15 cellular contexts compared by ENCODE assay signal in genomic region chr14:20881228-20881627, GRCh38. TPM values are rescaled to one million over a fixed set of nuclear protein-coding genes. Genes with fewer than 3 reads are reported as not detected.
A peak's percentile ranks its signal among the peaks of the same experiment; 100 is the strongest.
DNase-seq lines count a peak whose midpoint lies in the region; ATAC-seq, FAIRE-seq and TF ChIP-seq lines count a peak whose summit lies in the region.
"Not testable (repeated sequence)": the region's sequence is repeated elsewhere in the genome, so short reads cannot be mapped to it uniquely, and the experiment has no call there.
"Had no signal": no experiment of that assay in that cellular context is flagged by ENCODE, and none has a peak within 500 bp of the region (broad histone marks: within the 10 kb centered on the region; RNA-seq: fewer than 3 reads in every experiment).

No MANE protein-coding gene starts in this region.

- not testable (repeated sequence) for TF ChIP-seq EP300 in K562 (IDR thresholded peaks at IDR 0.05; ENCODE audit: low read length)

- H4K20me1 ChIP-seq in K562 (replicated peaks; ENCODE audit: control insufficient read depth, insufficient read depth, low read length) = not testable (repeated sequence)

- not testable (repeated sequence) for H3K9me3 Mint-ChIP-seq in activated CD4-positive, alpha-beta T cell treated with anti-CD3 and anti-CD28 coated beads, Interleukin-2, amount 10 ng/mL, durations not matched to agents 7 days and 5 days; natural killer cell treated with Interleukin-12 subunit alpha and Interleukin-12 subunit beta and Interleukin-15 and Interleukin-18, amount 100 ng/mL, for 72 hours

- in situ Hi-C loops in K562 (cut with MboI) = not testable (repeated sequence)

- not testable (repeated sequence) for TF ChIP-seq RAD21 in K562 (CRISPR knock-in tag; conservative IDR thresholded peaks at IDR 0.05 in 1 of 2, IDR thresholded peaks at IDR 0.05 in 1 of 2)

- H3K4me3 Mint-ChIP-seq in activated CD4-positive, alpha-beta T cell treated with anti-CD3 and anti-CD28 coated beads, Interleukin-2, amount 10 ng/mL, durations not matched to agents 7 days and 5 days = not testable (repeated sequence)
- peak overlapping the region; percentile 48 for H3K4me3 Mint-ChIP-seq in natural killer cell treated with Interleukin-12 subunit alpha and Interleukin-12 subunit beta and Interleukin-15 and Interleukin-18, amount 100 ng/mL, for 72 hours

- H3K36me3 ChIP-seq in K562 (ENCODE audit: control insufficient read depth, insufficient read depth, low read length) = not testable (repeated sequence)

- H3K9me1 ChIP-seq in K562 (ENCODE audit: control insufficient read depth, insufficient read depth, low read length) = not testable (repeated sequence)

- 0% methylated on average over 5 of the region's 5 CpGs for WGBS in K562 (ENCODE audit: insufficient coverage, low coverage, missing lambda C conversion rate)

- intact Hi-C loops in K562 (cut with micrococcal nuclease); left colon (cut with DNase I, micrococcal nuclease): not testable (repeated sequence)

- peaks cover 28% of the 10 kb centered on the region for H3K4me1 Mint-ChIP-seq in activated CD4-positive, alpha-beta T cell treated with anti-CD3 and anti-CD28 coated beads, Interleukin-2, amount 10 ng/mL, durations not matched to agents 7 days and 5 days
- not testable (repeated sequence) for H3K4me1 Mint-ChIP-seq in natural killer cell treated with Interleukin-12 subunit alpha and Interleukin-12 subunit beta and Interleukin-15 and Interleukin-18, amount 100 ng/mL, for 72 hours (ENCODE audit: low read depth in 2 of 2)

- DNase-seq in GF-D8 (lab: John Stamatoyannopoulos, UW) (peak; percentile 33), MV-4-11 (lab: John Stamatoyannopoulos, UW) (peak; percentile 79), SIG-M5 treated with dmso at 0.1 percent for 504 hours (lab: John Stamatoyannopoulos, UW; ENCODE audit: unreplicated experiment) (peak; percentile 35), K562 (ENCODE audit: extremely low read depth in 1 of 4, low spot score in 3 of 4) (peak in 1 of 4 experiments; percentile 8)
- peak; percentile 44 for DNase-seq in activated CD4-positive, alpha-beta T cell treated with anti-CD3 and anti-CD28 coated beads, Interleukin-2, amount 10 ng/mL, durations not matched to agents 7 days and 5 days
- not testable (repeated sequence) for DNase-seq in left colon; natural killer cell treated with Interleukin-12 subunit alpha and Interleukin-12 subunit beta and Interleukin-15 and Interleukin-18, amount 100 ng/mL, for 72 hours (ENCODE audit: low spot score); urothelium cell line (ENCODE audit: low spot score)

- not testable (repeated sequence) for H3K36me3 Mint-ChIP-seq in activated CD4-positive, alpha-beta T cell treated with anti-CD3 and anti-CD28 coated beads, Interleukin-2, amount 10 ng/mL, durations not matched to agents 7 days and 5 days (ENCODE audit: low read depth); natural killer cell treated with Interleukin-12 subunit alpha and Interleukin-12 subunit beta and Interleukin-15 and Interleukin-18, amount 100 ng/mL, for 72 hours

- TF ChIP-seq POLR2A in K562 (conservative IDR thresholded peaks at IDR 0.05) = not testable (repeated sequence)

- not testable (repeated sequence) for H3K9ac ChIP-seq in K562 (ENCODE audit: insufficient read depth in 1 of 2, low read depth in 2 of 2, low read length in 2 of 2)

- not testable (repeated sequence) for H3K4me1 ChIP-seq in K562 (replicated peaks in 1 of 2; ENCODE audit: control insufficient read depth in 2 of 2, insufficient read depth in 2 of 2, low read length in 2 of 2)

- FAIRE-seq in K562 (lab: Jason Lieb, UNC) = not testable (repeated sequence)
- peak; percentile 44 for FAIRE-seq in urothelium cell line (lab: Jason Lieb, UNC)

- not testable (repeated sequence) for H3K4me2 ChIP-seq in K562 (ENCODE audit: insufficient read depth, low read length)

- peak overlapping the region; percentile 1 for H3K27ac Mint-ChIP-seq in activated CD4-positive, alpha-beta T cell treated with anti-CD3 and anti-CD28 coated beads, Interleukin-2, amount 10 ng/mL, durations not matched to agents 7 days and 5 days
- H3K27ac Mint-ChIP-seq in natural killer cell treated with Interleukin-12 subunit alpha and Interleukin-12 subunit beta and Interleukin-15 and Interleukin-18, amount 100 ng/mL, for 72 hours = peak overlapping the region in 1 of 2 donors; percentile 9

- POLR2A ChIA-PET in activated CD4-positive, alpha-beta T cell treated with anti-CD3 and anti-CD28 coated beads, Interleukin-2, amount 10 ng/mL, durations not matched to agents 7 days and 5 days (lab: Charles Lee); K562 (lab: Yijun Ruan, JAX): not testable (repeated sequence)

- not testable (repeated sequence) for H3K9me3 ChIP-seq in K562 (replicated peaks; ENCODE audit: control insufficient read depth, insufficient read depth, low read depth, low read length)

- H3K4me3 ChIP-seq in K562 = not testable (repeated sequence)

- not testable (repeated sequence) for TF ChIP-seq CTCF in K562 (IDR thresholded peaks at IDR 0.05 in 2 of 3, conservative IDR thresholded peaks at IDR 0.05 in 1 of 3; ENCODE audit: insufficient read depth in 2 of 3, low read depth in 1 of 3, low read length in 3 of 3)

- not testable (repeated sequence) for ATAC-seq in K562; natural killer cell treated with Interleukin-12 subunit alpha and Interleukin-12 subunit beta and Interleukin-15 and Interleukin-18, amount 100 ng/mL, for 72 hours
- ATAC-seq in left colon = peak; percentile 51

- not testable (repeated sequence) for H3K27ac ChIP-seq in K562 (ENCODE audit: extremely low read depth, low read depth, low read length)

- H2AFZ ChIP-seq in K562 (ENCODE audit: low read depth, low read length) = not testable (repeated sequence)

- not testable (repeated sequence) for H3K27me3 ChIP-seq in K562 (ENCODE audit: control insufficient read depth in 2 of 2, insufficient read depth in 2 of 2, low read length in 2 of 2)

- BruUV-seq in K562 (replicated peaks; lab: Mats Ljungman, UMichigan) = not testable (repeated sequence)

- CTCF ChIA-PET in activated CD4-positive, alpha-beta T cell treated with anti-CD3 and anti-CD28 coated beads, Interleukin-2, amount 10 ng/mL, durations not matched to agents 7 days and 5 days (lab: Charles Lee); K562 (lab: Yijun Ruan, JAX; ENCODE audit: low intra/inter-chr PET ratio): not testable (repeated sequence)

- H3K79me2 ChIP-seq in K562 (ENCODE audit: control insufficient read depth, insufficient read depth, low read length) = not testable (repeated sequence)

- not testable (repeated sequence) for H3K27me3 Mint-ChIP-seq in activated CD4-positive, alpha-beta T cell treated with anti-CD3 and anti-CD28 coated beads, Interleukin-2, amount 10 ng/mL, durations not matched to agents 7 days and 5 days
- H3K27me3 Mint-ChIP-seq in natural killer cell treated with Interleukin-12 subunit alpha and Interleukin-12 subunit beta and Interleukin-15 and Interleukin-18, amount 100 ng/mL, for 72 hours = peaks cover 12 to 22% of the 10 kb centered on the region in 2 donors

TF ChIP-seq in K562, 482 proteins besides CTCF, POLR2A, EP300 and RAD21:
- peak; percentile 43; the same call in 1 of the 2 replicates for TF ChIP-seq SPI1 (IDR thresholded peaks at IDR 0.05; ENCODE audit: borderline replicate concordance, low read depth, low read length)

RNA-seq across cellular contexts. Expression of gene RNASE3, which starts 10.0 kb away (rescaled TPM):
- total RNA-seq in activated CD4-positive, alpha-beta T cell treated with anti-CD3 and anti-CD28 coated beads, Interleukin-2, amount 10 ng/mL, durations not matched to agents 7 days and 5 days = not detected
- not detected in 2 replicates for total RNA-seq in K562 (2011; cell fraction: chromatin; rRNA removed; ENCODE audit: low replicate concordance)
- total RNA-seq in K562 (2011; cell fraction: nucleolus; rRNA removed) = not detected in 2 replicates
- not detected in 2 replicates for total RNA-seq in K562 (2011; cell fraction: nucleoplasm; rRNA removed)
- total RNA-seq in K562 (2014; rRNA removed) (not detected in 2 replicates), K562 (2014; rRNA removed; fragmentation: Illumina TruSeq; extraction: Trizol) (not detected in 2 replicates), K562 (2015; rRNA removed; fragmentation: Illumina TruSeq; extraction: Trizol) (not detected in 2 replicates), K562 (2021) (not detected in 2 replicates), left colon (not detected)
- polyA plus RNA-seq in K562 (2011; rRNA removed) (not detected in 2 replicates), K562 (2014; fragmentation: Illumina TruSeq; extraction: Trizol) (not detected in 2 replicates), K562 (2014; fragmentation: Nextera tagmentation; extraction: Ambion mirVana) (not detected), K562 (2014; rRNA removed) (not detected in 2 replicates)
- not detected in 2 replicates for polyA plus RNA-seq in K562 (2011; cell fraction: cytosol; rRNA removed)
- polyA plus RNA-seq in K562 (2011; cell fraction: nucleus; rRNA removed) = not detected in 2 replicates
- not detected in 2 replicates for polyA plus RNA-seq in K562 (2012)
- polyA minus RNA-seq in K562 (2011; rRNA and poly(A)+ RNA removed) = not detected in 2 replicates
- polyA minus RNA-seq in K562 (2011; cell fraction: cytosol; rRNA and poly(A)+ RNA removed) = not detected in 2 replicates
- not detected in 2 replicates for polyA minus RNA-seq in K562 (2011; cell fraction: nucleus; rRNA and poly(A)+ RNA removed)
- total RNA-seq in natural killer cell treated with Interleukin-12 subunit alpha and Interleukin-12 subunit beta and Interleukin-15 and Interleukin-18, amount 100 ng/mL, for 72 hours = not detected
- total RNA-seq: CD4-positive, CD25-positive, alpha-beta regulatory T cell; Daoy; GM12878; H9; HepG2; M059J; RPMI7951 had no signal
- polyA plus RNA-seq: CD4-positive, CD25-positive, alpha-beta regulatory T cell; GM12878; HepG2 had no signal
